ENCODE assay signal across 14 cellular contexts in genomic region chr4:168503652-168504362, GRCh38. TPM values are rescaled to one million over a fixed set of nuclear protein-coding genes. Genes with fewer than 3 reads are reported as not detected.
A peak's percentile ranks its signal among the peaks of the same experiment; 100 is the strongest.
DNase-seq lines count a peak whose midpoint lies in the region; ATAC-seq and TF ChIP-seq lines count a peak whose summit lies in the region.
"Had no signal": no experiment of that assay in that cellular context is flagged by ENCODE, and none has a peak within 500 bp of the region (broad histone marks: within the 10 kb centered on the region; RNA-seq: fewer than 3 reads in every experiment).

No MANE protein-coding gene starts in this region.

- H3K4me1 ChIP-seq in right lobe of liver, result no peaks in the 10 kb centered on the region

- peak overlapping the region; percentile 77 for H3K27ac Mint-ChIP-seq in dendritic cell treated with granulocyte-macrophage colony-stimulating factor and Interleukin-4, amounts not matched to agents 40 ng/mL and 50 ng/mL, for 4 days
- no peak overlapping the region for H3K27ac Mint-ChIP-seq in stimulated activated naive B cell treated with anti-CD40 and anti-IgM and Interleukin-4, amounts not matched to agents 10 μg/mL and 1 μg/mL and 100 μg/mL, for 72 hours
- no peak overlapping the region for H3K27ac Mint-ChIP-seq in T-cell
- H3K27ac Mint-ChIP-seq: activated CD8-positive, alpha-beta T cell treated with anti-CD3 and anti-CD28 coated beads, Interleukin-2, amount 10 ng/mL, durations not matched to agents 7 days and 5 days had no signal

- H3K27ac ChIP-seq in right lobe of liver, result no peak overlapping the region
- H3K27ac ChIP-seq: transverse colon had no signal

- H3K4me1 Mint-ChIP-seq in dendritic cell treated with granulocyte-macrophage colony-stimulating factor and Interleukin-4, amounts not matched to agents 40 ng/mL and 50 ng/mL, for 4 days (ENCODE audit: low read depth), result peaks cover 19% of the 10 kb centered on the region
- H3K4me1 Mint-ChIP-seq in stimulated activated naive B cell treated with anti-CD40 and anti-IgM and Interleukin-4, amounts not matched to agents 10 μg/mL and 1 μg/mL and 100 μg/mL, for 72 hours, result no peaks in the 10 kb centered on the region
- peaks cover 6 to 10% (median 7%) of the 10 kb centered on the region in 3 donors for H3K4me1 Mint-ChIP-seq in T-cell

- POLR2A ChIA-PET in T-cell (lab: Charles Lee), result no interaction called here

- no peaks in the 10 kb centered on the region for H3K36me3 Mint-ChIP-seq in dendritic cell treated with granulocyte-macrophage colony-stimulating factor and Interleukin-4, amounts not matched to agents 40 ng/mL and 50 ng/mL, for 4 days (ENCODE audit: low read depth)
- H3K36me3 Mint-ChIP-seq in stimulated activated naive B cell treated with anti-CD40 and anti-IgM and Interleukin-4, amounts not matched to agents 10 μg/mL and 1 μg/mL and 100 μg/mL, for 72 hours, result no peaks in the 10 kb centered on the region
- H3K36me3 Mint-ChIP-seq in T-cell, result no peaks in the 10 kb centered on the region
- H3K36me3 Mint-ChIP-seq: brain had no signal

- ATAC-seq in right lobe of liver (peak; percentile 55 to 70 (median 58)), T-cell (replicated peaks in 1 of 4) (no peak), HG03439 (IDR thresholded peaks at IDR 0.05; ENCODE audit: unreplicated experiment) (no peak)
- ATAC-seq in stimulated activated naive B cell treated with anti-CD40 and anti-IgM and Interleukin-4, amounts not matched to agents 10 μg/mL and 1 μg/mL and 100 μg/mL, for 72 hours (replicated peaks), result no peak

- TF ChIP-seq CTCF in NB4 (IDR thresholded peaks at IDR 0.05; ENCODE audit: low read depth, low read length) (no peak), right lobe of liver (IDR thresholded peaks at IDR 0.05) (no peak)

- peak overlapping the region; percentile 10 for H3K4me3 Mint-ChIP-seq in dendritic cell treated with granulocyte-macrophage colony-stimulating factor and Interleukin-4, amounts not matched to agents 40 ng/mL and 50 ng/mL, for 4 days
- H3K4me3 Mint-ChIP-seq in stimulated activated naive B cell treated with anti-CD40 and anti-IgM and Interleukin-4, amounts not matched to agents 10 μg/mL and 1 μg/mL and 100 μg/mL, for 72 hours, result no peak overlapping the region
- H3K4me3 Mint-ChIP-seq in T-cell, result no peak overlapping the region
- H3K4me3 Mint-ChIP-seq: activated CD8-positive, alpha-beta T cell treated with anti-CD3 and anti-CD28 coated beads, Interleukin-2, amount 10 ng/mL, durations not matched to agents 7 days and 5 days had no signal

- H3K27me3 Mint-ChIP-seq in dendritic cell treated with granulocyte-macrophage colony-stimulating factor and Interleukin-4, amounts not matched to agents 40 ng/mL and 50 ng/mL, for 4 days, result no peaks in the 10 kb centered on the region
- H3K27me3 Mint-ChIP-seq in stimulated activated naive B cell treated with anti-CD40 and anti-IgM and Interleukin-4, amounts not matched to agents 10 μg/mL and 1 μg/mL and 100 μg/mL, for 72 hours, result no peaks in the 10 kb centered on the region
- no peaks in the 10 kb centered on the region for H3K27me3 Mint-ChIP-seq in T-cell
- H3K27me3 Mint-ChIP-seq: brain had no signal

- no peak for TF ChIP-seq POLR2A in NB4 (IDR thresholded peaks at IDR 0.05; ENCODE audit: extremely low read depth, insufficient read length)
- TF ChIP-seq POLR2A in right lobe of liver (IDR thresholded peaks at IDR 0.05), result no peak

- H3K9me3 ChIP-seq in right lobe of liver, result no peaks in the 10 kb centered on the region
- H3K9me3 ChIP-seq: transverse colon had no signal

- CTCF ChIA-PET in T-cell (lab: Charles Lee), result interaction anchor here in 1 of 2 donors (0.6 kb wide), 1 partner anchor 183 kb away, joined by 3 read pairs; no protein-coding TSS in a partner anchor

- 67% methylated on average over 9 of the region's 9 CpGs for WGBS in right lobe of liver (ENCODE audit: insufficient coverage, low coverage, low lambda C conversion rate, missing lambda C conversion rate)

- no peaks in the 10 kb centered on the region for H3K27me3 ChIP-seq in right lobe of liver
- H3K27me3 ChIP-seq: transverse colon had no signal

- intact Hi-C loops in dendritic cell treated with granulocyte-macrophage colony-stimulating factor and Interleukin-4, amounts not matched to agents 40 ng/mL and 50 ng/mL, for 4 days (cut with micrococcal nuclease), result loop anchor here (2.0 kb wide), 1 partner anchor 23 kb away; the partner anchor contains the start of gene DDX60L
- intact Hi-C loops in right lobe of liver (cut with DNase I), result no loop called here

- H3K4me3 ChIP-seq in NB4 (ENCODE audit: low read depth, low read length) (no peak overlapping the region), right lobe of liver (no peak overlapping the region)
- H3K4me3 ChIP-seq: transverse colon had no signal

- H3K36me3 ChIP-seq in right lobe of liver, result no peaks in the 10 kb centered on the region
- H3K36me3 ChIP-seq: transverse colon had no signal

- H3K9me3 Mint-ChIP-seq in dendritic cell treated with granulocyte-macrophage colony-stimulating factor and Interleukin-4, amounts not matched to agents 40 ng/mL and 50 ng/mL, for 4 days, result no peaks in the 10 kb centered on the region
- no peaks in the 10 kb centered on the region for H3K9me3 Mint-ChIP-seq in stimulated activated naive B cell treated with anti-CD40 and anti-IgM and Interleukin-4, amounts not matched to agents 10 μg/mL and 1 μg/mL and 100 μg/mL, for 72 hours
- no peaks in the 10 kb centered on the region for H3K9me3 Mint-ChIP-seq in T-cell
- H3K9me3 Mint-ChIP-seq: brain had no signal

- peak; percentile 89 to 95 for DNase-seq in AML-193 (lab: John Stamatoyannopoulos, UW)
- DNase-seq in NB4 (ENCODE audit: low read depth), result peak; percentile 83
- DNase-seq in right lobe of liver, result no peak
- DNase-seq in stimulated activated naive B cell treated with anti-CD40 and anti-IgM and Interleukin-4, amounts not matched to agents 10 μg/mL and 1 μg/mL and 100 μg/mL, for 72 hours, result no peak
- DNase-seq in DMS153 treated with DMSO at 0.1 percent for 48 hours (lab: John Stamatoyannopoulos, UW; ENCODE audit: unreplicated experiment), result no peak
- no peak for DNase-seq in T-cell
- DNase-seq: activated CD8-positive, alpha-beta T cell treated with anti-CD3 and anti-CD28 coated beads, Interleukin-2, amount 10 ng/mL, durations not matched to agents 7 days and 5 days; activated effector memory CD4-positive, alpha-beta T cell treated with Interleukin-2 at 50 U/mL for 16 hours; DMS 273 treated with DMSO at 0.1 percent for 48 hours; stimulated activated CD8-positive, alpha-beta memory T cell treated with anti-CD3 and anti-CD28 coated beads, Interleukin-4, amount 100 ng/mL, for 48 hours; transverse colon had no signal

RNA-seq across cellular contexts. Expression of gene PALLD, which starts 7.0 kb away (rescaled TPM):
- total RNA-seq in right lobe of liver (10 to 100 TPM in 5 of 6 experiments, 1 to 10 TPM in 1; 7.7 to 81.6 (median 24.8) TPM), T-cell (1 to 10 TPM in 1 of 5 donors, under 1 TPM in 4; 0.56 to 1.9 (median 0.93) TPM)

RNA-seq across cellular contexts. Expression of gene DDX60L, which starts 23.5 kb away (rescaled TPM):
- total RNA-seq in right lobe of liver, result 10 to 100 TPM in 3 of 6 experiments, 1 to 10 TPM in 3; 6.6 to 16.6 (median 10.4) TPM
- total RNA-seq in T-cell, result 10 to 100 TPM; 38.5 to 56.4 (median 43.1) TPM

Comparison
In these comparisons a context has a peak if more than half of its experiments do, and no peak if none do; other contexts are left out.
1. DNase-seq: peak in AML-193 (2 of 2) and NB4 (single experiment); none in right lobe of liver (0 of 3), stimulated activated naive B cell treated with anti-CD40 and anti-IgM and Interleukin-4, amounts not matched to agents 10 μg/mL and 1 μg/mL and 100 μg/mL, for 72 hours (single experiment), DMS153 treated with DMSO at 0.1 percent for 48 hours (single experiment) and T-cell (0 of 34).
2. ATAC-seq: peak in right lobe of liver (4 of 4); none in stimulated activated naive B cell treated with anti-CD40 and anti-IgM and Interleukin-4, amounts not matched to agents 10 μg/mL and 1 μg/mL and 100 μg/mL, for 72 hours (0 of 2), T-cell (0 of 4) and HG03439 (single experiment).